ENCODE assay signal across 35 cellular contexts in the genomic region with DNA sequence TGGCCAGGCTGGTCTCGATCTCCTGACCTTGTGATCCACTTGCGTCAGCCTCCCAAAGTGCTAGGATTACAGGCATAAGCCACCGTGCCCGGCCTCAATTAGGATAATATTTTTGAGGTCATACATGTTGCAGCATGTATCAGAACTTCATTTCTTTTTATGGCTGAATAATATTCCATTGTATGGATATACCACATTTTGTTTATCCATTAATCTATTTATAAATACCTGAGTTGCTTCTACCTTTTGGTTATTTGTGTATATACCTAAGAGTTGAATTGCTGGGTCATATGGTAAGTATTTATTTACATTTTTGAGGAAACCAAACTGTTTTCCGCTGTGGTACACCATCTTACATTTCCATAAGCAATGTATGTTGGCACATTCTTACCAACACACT.
"Had no signal": no experiment of that assay in that cellular context is flagged by ENCODE, and none has a peak within 500 bp of the region (broad histone marks: within the 10 kb centered on the region; RNA-seq: fewer than 3 reads in every experiment).

No MANE protein-coding gene starts in this region.

- H3K9ac ChIP-seq: KMS-11 had no signal

- H3K9me3 ChIP-seq: MG63 had no signal

- H3K4me3 ChIP-seq: MG63 had no signal

- DNase-seq: Karpas-422, Kasumi-1, MG63, MM.1S, MV-4-11, NCI-H1048, NCI-H1092, NCI-H1092 treated with DMSO at 0.1 percent for 48 hours, NCI-H1105, NCI-H1105 treated with DMSO at 0.1 percent for 48 hours, NCI-H1417, NCI-H1417 treated with DMSO at 0.1 percent for 48 hours, NCI-H1436, NCI-H1436 treated with DMSO at 0.1 percent for 48 hours, NCI-H146, NCI-H1694, NCI-H1694 treated with DMSO at 0.1 percent for 48 hours, NCI-H187, NCI-H187 treated with DMSO at 0.1 percent for 48 hours, NCI-H1930, NCI-H2029, NCI-H2029 treated with DMSO at 0.1 percent for 48 hours, NCI-H2081, NCI-H2081 treated with DMSO at 0.1 percent for 48 hours, NCI-H2107, NCI-H2171, NCI-H2171 treated with DMSO at 0.1 percent for 48 hours, NCI-H2227 treated with DMSO at 0.1 percent for 48 hours, NCI-H226, NCI-H345, NCI-H446, NCI-H446 treated with DMSO at 0.1 percent for 48 hours, NCI-H510A, NCI-H510A treated with DMSO at 0.1 percent for 48 hours had no signal

- H3K27ac ChIP-seq: KMS-11 had no signal

- H3K36me3 ChIP-seq: MG63 had no signal

- H3K27me3 ChIP-seq: MG63 had no signal

- H3K4me2 ChIP-seq: KMS-11 had no signal
